Comparison of ENCODE assay signal across 19 cellular contexts in the genomic region with DNA sequence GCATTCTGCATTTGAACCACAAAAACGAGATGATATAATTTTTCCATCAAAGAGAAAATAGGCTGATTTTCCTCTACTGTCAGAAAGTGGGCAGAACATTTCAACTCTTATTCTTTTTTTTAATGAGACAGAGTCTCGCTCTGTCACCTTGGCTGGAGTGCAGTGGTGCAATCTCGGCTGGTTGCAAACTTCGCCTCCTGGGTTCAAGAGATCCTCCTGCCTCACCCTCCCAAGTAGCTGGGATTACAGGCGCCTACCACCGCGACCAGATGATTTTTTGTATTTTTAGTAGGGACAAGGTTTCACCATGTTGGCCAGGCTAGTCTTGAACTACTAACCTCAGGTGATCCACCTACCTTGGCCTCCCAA. TPM values are rescaled to one million over a fixed set of nuclear protein-coding genes. Genes with fewer than 3 reads are reported as not detected.
DNase-seq lines count a peak whose midpoint lies in the region; ATAC-seq, FAIRE-seq and TF ChIP-seq lines count a peak whose summit lies in the region.
"Had no signal": no experiment of that assay in that cellular context is flagged by ENCODE, and none has a peak within 500 bp of the region (broad histone marks: within the 10 kb centered on the region; RNA-seq: fewer than 3 reads in every experiment).

No MANE protein-coding gene starts in this region.

- no peak for TF ChIP-seq POLR2A in adrenal gland (IDR thresholded peaks at IDR 0.05)

- H3K27ac Mint-ChIP-seq in activated T-helper 1 cell treated with anti-CD3 and anti-CD28 coated beads, Interleukin-12 subunit alpha, Interleukin-12 subunit beta, Interleukin-2, Interleukin-4 antibody, amounts not matched to agents 30 ng/mL and 10 ng/mL and 1 ng/mL, durations not matched to agents 14 hours and 24 hours and 36 hours, result peak overlapping the region; percentile 94
- H3K27ac Mint-ChIP-seq in immature natural killer cell, result peak overlapping the region in 5 of 6 donors; percentile 5 to 77 (median 46)
- H3K27ac Mint-ChIP-seq in stimulated activated memory B cell treated with anti-CD40 and anti-IgM and Interleukin-4, amounts not matched to agents 10 μg/mL and 1 μg/mL and 100 μg/mL, for 72 hours, result peak overlapping the region; percentile 41
- H3K27ac Mint-ChIP-seq: brain had no signal

- no peak overlapping the region for H3K27ac ChIP-seq in adrenal gland
- H3K27ac ChIP-seq: coronary artery had no signal

- H3K36me3 Mint-ChIP-seq in activated T-helper 1 cell treated with anti-CD3 and anti-CD28 coated beads, Interleukin-12 subunit alpha, Interleukin-12 subunit beta, Interleukin-2, Interleukin-4 antibody, amounts not matched to agents 30 ng/mL and 10 ng/mL and 1 ng/mL, durations not matched to agents 14 hours and 24 hours and 36 hours (ENCODE audit: low read depth), result peaks cover 32% of the 10 kb centered on the region
- H3K36me3 Mint-ChIP-seq in immature natural killer cell, result peaks cover 0 to 6% (median 0%) of the 10 kb centered on the region in 3 donors
- H3K36me3 Mint-ChIP-seq in stimulated activated memory B cell treated with anti-CD40 and anti-IgM and Interleukin-4, amounts not matched to agents 10 μg/mL and 1 μg/mL and 100 μg/mL, for 72 hours, result peaks cover 20% of the 10 kb centered on the region

- DNase-seq in activated CD8-positive, alpha-beta memory T cell treated with anti-CD3 and anti-CD28 coated beads for 24 hours, result peak; percentile 64
- no peak for DNase-seq in activated CD8-positive, alpha-beta memory T cell treated with anti-CD3 and anti-CD28 coated beads, Interleukin-2, amount 50 U/mL, for 48 hours
- no peak for DNase-seq in activated T-helper 1 cell treated with anti-CD3 and anti-CD28 coated beads, Interleukin-12 subunit alpha, Interleukin-12 subunit beta, Interleukin-2, Interleukin-4 antibody, amounts not matched to agents 30 ng/mL and 10 ng/mL and 1 ng/mL, durations not matched to agents 14 hours and 24 hours and 36 hours (ENCODE audit: low spot score)
- DNase-seq in immature natural killer cell (no peak), adrenal gland (no peak), NCI-H524 treated with DMSO at 0.1 percent for 48 hours (lab: John Stamatoyannopoulos, UW) (no peak), frontal cortex (ENCODE audit: low spot score in 2 of 2) (no peak)
- DNase-seq: activated effector memory CD4-positive, alpha-beta T cell treated with Interleukin-2 at 50 U/mL for 16 hours; DMS79 treated with DMSO at 0.1 percent for 48 hours; NCI-H1048; NCI-H2029 treated with DMSO at 0.1 percent for 48 hours; NCI-H524; SIG-M5 had no signal

- peak overlapping the region; percentile 63 for H3K4me3 Mint-ChIP-seq in activated T-helper 1 cell treated with anti-CD3 and anti-CD28 coated beads, Interleukin-12 subunit alpha, Interleukin-12 subunit beta, Interleukin-2, Interleukin-4 antibody, amounts not matched to agents 30 ng/mL and 10 ng/mL and 1 ng/mL, durations not matched to agents 14 hours and 24 hours and 36 hours
- peak overlapping the region in 3 of 5 donors; percentile 19 to 52 (median 20) for H3K4me3 Mint-ChIP-seq in immature natural killer cell
- H3K4me3 Mint-ChIP-seq in stimulated activated memory B cell treated with anti-CD40 and anti-IgM and Interleukin-4, amounts not matched to agents 10 μg/mL and 1 μg/mL and 100 μg/mL, for 72 hours, result no peak overlapping the region
- H3K4me3 Mint-ChIP-seq: brain had no signal

- FAIRE-seq in frontal cortex (lab: Jason Lieb, UNC), result no peak
- FAIRE-seq: urothelium cell line had no signal

- intact Hi-C loops in activated T-helper 1 cell treated with anti-CD3 and anti-CD28 coated beads, Interleukin-12 subunit alpha, Interleukin-12 subunit beta, Interleukin-2, Interleukin-4 antibody, amounts not matched to agents 30 ng/mL and 10 ng/mL and 1 ng/mL, durations not matched to agents 14 hours and 24 hours and 36 hours (cut with micrococcal nuclease), result loop anchor here (1.0 to 10.0 kb wide), 12 partner anchors 11 to 1915 kb away; a partner anchor contains a TSS
- intact Hi-C loops in adrenal gland (cut with DNase I), result no loop called here

- no peaks in the 10 kb centered on the region for H3K27me3 ChIP-seq in adrenal gland
- H3K27me3 ChIP-seq: gastrocnemius medialis had no signal

- no peaks in the 10 kb centered on the region for H3K27me3 Mint-ChIP-seq in activated T-helper 1 cell treated with anti-CD3 and anti-CD28 coated beads, Interleukin-12 subunit alpha, Interleukin-12 subunit beta, Interleukin-2, Interleukin-4 antibody, amounts not matched to agents 30 ng/mL and 10 ng/mL and 1 ng/mL, durations not matched to agents 14 hours and 24 hours and 36 hours (ENCODE audit: insufficient read depth)
- no peaks in the 10 kb centered on the region for H3K27me3 Mint-ChIP-seq in immature natural killer cell (ENCODE audit: low read depth in 3 of 3)
- no peaks in the 10 kb centered on the region for H3K27me3 Mint-ChIP-seq in stimulated activated memory B cell treated with anti-CD40 and anti-IgM and Interleukin-4, amounts not matched to agents 10 μg/mL and 1 μg/mL and 100 μg/mL, for 72 hours
- H3K27me3 Mint-ChIP-seq: brain had no signal

- no peaks in the 10 kb centered on the region for H3K36me3 ChIP-seq in adrenal gland (replicated peaks in 1 of 2)
- H3K36me3 ChIP-seq: gastrocnemius medialis had no signal

- WGBS in adrenal gland, 4 donors, result 91 to 96% (median 92%) methylated on average over 7 of the region's 7 CpGs

- TF ChIP-seq CTCF in adrenal gland (IDR thresholded peaks at IDR 0.05), result no peak

- H3K9me3 ChIP-seq in adrenal gland (replicated peaks in 1 of 3), result no peaks in the 10 kb centered on the region
- H3K9me3 ChIP-seq: gastrocnemius medialis had no signal

- peaks cover 5% of the 10 kb centered on the region for H3K9me3 Mint-ChIP-seq in activated T-helper 1 cell treated with anti-CD3 and anti-CD28 coated beads, Interleukin-12 subunit alpha, Interleukin-12 subunit beta, Interleukin-2, Interleukin-4 antibody, amounts not matched to agents 30 ng/mL and 10 ng/mL and 1 ng/mL, durations not matched to agents 14 hours and 24 hours and 36 hours
- no peaks in the 10 kb centered on the region for H3K9me3 Mint-ChIP-seq in immature natural killer cell
- H3K9me3 Mint-ChIP-seq in stimulated activated memory B cell treated with anti-CD40 and anti-IgM and Interleukin-4, amounts not matched to agents 10 μg/mL and 1 μg/mL and 100 μg/mL, for 72 hours, result no peaks in the 10 kb centered on the region
- H3K9me3 Mint-ChIP-seq: brain had no signal

- ATAC-seq in stimulated activated memory B cell treated with anti-CD40 and anti-IgM and Interleukin-4, amounts not matched to agents 10 μg/mL and 1 μg/mL and 100 μg/mL, for 72 hours, result no peak

- H3K4me1 Mint-ChIP-seq in activated T-helper 1 cell treated with anti-CD3 and anti-CD28 coated beads, Interleukin-12 subunit alpha, Interleukin-12 subunit beta, Interleukin-2, Interleukin-4 antibody, amounts not matched to agents 30 ng/mL and 10 ng/mL and 1 ng/mL, durations not matched to agents 14 hours and 24 hours and 36 hours (ENCODE audit: low read depth), result peaks cover 88% of the 10 kb centered on the region
- H3K4me1 Mint-ChIP-seq in immature natural killer cell, result peaks cover 23 to 39% of the 10 kb centered on the region in 2 donors
- H3K4me1 Mint-ChIP-seq in stimulated activated memory B cell treated with anti-CD40 and anti-IgM and Interleukin-4, amounts not matched to agents 10 μg/mL and 1 μg/mL and 100 μg/mL, for 72 hours, result peaks cover 63% of the 10 kb centered on the region

- H3K4me3 ChIP-seq in adrenal gland, result no peak overlapping the region
- H3K4me3 ChIP-seq: coronary artery, gastrocnemius medialis, smooth muscle cell had no signal

- H3K4me1 ChIP-seq in adrenal gland (replicated peaks in 1 of 2), result peaks cover 12 to 23% of the 10 kb centered on the region in 2 donors

RNA-seq across cellular contexts. Expression of a gene that starts 11.6 kb away (rescaled TPM):
- total RNA-seq in activated T-helper 1 cell treated with anti-CD3 and anti-CD28 coated beads, Interleukin-12 subunit alpha, Interleukin-12 subunit beta, Interleukin-2, Interleukin-4 antibody, amounts not matched to agents 30 ng/mL and 10 ng/mL and 1 ng/mL, durations not matched to agents 14 hours and 24 hours and 36 hours, result 34.2 and 35.9 TPM in 2 replicates
- polyA plus RNA-seq in immature natural killer cell (1 to 10 TPM; 2.9 to 8.3 (median 3.6) TPM), adrenal gland (10 to 100 TPM in 1 of 3 donors, 1 to 10 TPM in 2; 4.4 to 12.8 (median 6.7) TPM)
- total RNA-seq in adrenal gland (10 to 100 TPM; 15.4 to 22.9 (median 17.8) TPM), frontal cortex (18.3 TPM)

RNA-seq across cellular contexts. Expression of a gene that starts 27.8 kb away (rescaled TPM):
- 25.0 and 25.2 TPM in 2 replicates for total RNA-seq in activated T-helper 1 cell treated with anti-CD3 and anti-CD28 coated beads, Interleukin-12 subunit alpha, Interleukin-12 subunit beta, Interleukin-2, Interleukin-4 antibody, amounts not matched to agents 30 ng/mL and 10 ng/mL and 1 ng/mL, durations not matched to agents 14 hours and 24 hours and 36 hours
- polyA plus RNA-seq in immature natural killer cell, result 1 to 10 TPM in 1 of 3 donors, under 1 TPM in 1, not detected in 1; 0.50 to 1.1 TPM
- total RNA-seq in adrenal gland, result 10 to 100 TPM in 3 of 8 donors, 1 to 10 TPM in 5; 2.3 to 33.2 (median 8.4) TPM
- polyA plus RNA-seq in adrenal gland, result 10 to 100 TPM in 1 of 3 donors, 1 to 10 TPM in 2; 3.3 to 11.2 (median 3.3) TPM
- 33.0 TPM for total RNA-seq in frontal cortex

Comparison
In these comparisons a context has a peak if more than half of its experiments do, and no peak if none do; other contexts are left out.
1. H3K27ac Mint-ChIP-seq: peak in every context shown above with its lines; median percentile 94 in activated T-helper 1 cell treated with anti-CD3 and anti-CD28 coated beads, Interleukin-12 subunit alpha, Interleukin-12 subunit beta, Interleukin-2, Interleukin-4 antibody, amounts not matched to agents 30 ng/mL and 10 ng/mL and 1 ng/mL, durations not matched to agents 14 hours and 24 hours and 36 hours; 46 in immature natural killer cell; 41 in stimulated activated memory B cell treated with anti-CD40 and anti-IgM and Interleukin-4, amounts not matched to agents 10 μg/mL and 1 μg/mL and 100 μg/mL, for 72 hours.